Comparison of ENCODE assay signal across 1 cellular context in the genomic region with DNA sequence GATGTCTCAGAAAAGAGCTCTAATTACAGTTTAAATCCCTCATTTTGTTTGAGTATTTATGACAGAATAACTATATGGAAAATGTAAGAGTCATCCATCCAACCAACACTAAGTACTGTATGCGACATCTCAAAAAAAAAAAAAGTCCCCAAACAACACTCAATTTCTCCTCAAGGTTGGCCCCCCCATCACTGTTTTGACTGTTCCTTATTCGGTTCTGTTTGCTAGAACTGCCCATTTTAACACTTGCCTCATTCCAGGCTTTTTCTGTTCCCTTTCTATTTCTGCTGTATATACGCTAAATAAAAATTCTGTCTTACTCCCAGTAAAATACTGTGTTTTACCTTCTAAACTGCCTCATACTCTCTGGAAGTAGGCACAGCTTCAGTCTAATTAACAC.
TF ChIP-seq lines count a peak whose summit lies in the region.

No MANE protein-coding gene starts in this region.

TF ChIP-seq in GM23338, 12 proteins besides CTCF, POLR2A, EP300 and RAD21 (continued from another document):
- no peak for TF ChIP-seq EZH2phosphoT487 (IDR thresholded peaks at IDR 0.05; ENCODE audit: unreplicated experiment)
